In the genomic region with DNA sequence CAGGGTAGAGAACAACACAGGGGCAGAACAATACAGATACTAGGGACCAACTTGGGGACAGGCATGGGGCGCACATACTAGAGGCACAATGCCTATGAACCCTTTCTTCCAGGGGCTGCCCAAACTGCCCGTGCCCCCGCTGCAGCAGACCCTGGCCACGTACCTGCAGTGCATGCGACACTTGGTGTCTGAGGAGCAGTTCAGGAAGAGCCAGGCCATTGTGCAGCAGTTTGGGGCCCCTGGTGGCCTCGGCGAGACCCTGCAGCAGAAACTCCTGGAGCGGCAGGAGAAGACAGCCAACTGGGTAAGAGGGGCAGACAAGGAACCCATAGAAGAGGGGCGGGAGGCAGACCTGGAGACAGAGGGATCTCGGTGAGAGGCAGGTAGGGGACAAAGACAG, we compare ENCODE assay signal across 1 cellular context.
TF ChIP-seq lines count a peak whose summit lies in the region.

No MANE protein-coding gene starts in this region.

TF ChIP-seq in WTC11, 78 proteins besides CTCF, POLR2A, EP300 and RAD21 (continued from another document):
- TF ChIP-seq, protein P1, sequence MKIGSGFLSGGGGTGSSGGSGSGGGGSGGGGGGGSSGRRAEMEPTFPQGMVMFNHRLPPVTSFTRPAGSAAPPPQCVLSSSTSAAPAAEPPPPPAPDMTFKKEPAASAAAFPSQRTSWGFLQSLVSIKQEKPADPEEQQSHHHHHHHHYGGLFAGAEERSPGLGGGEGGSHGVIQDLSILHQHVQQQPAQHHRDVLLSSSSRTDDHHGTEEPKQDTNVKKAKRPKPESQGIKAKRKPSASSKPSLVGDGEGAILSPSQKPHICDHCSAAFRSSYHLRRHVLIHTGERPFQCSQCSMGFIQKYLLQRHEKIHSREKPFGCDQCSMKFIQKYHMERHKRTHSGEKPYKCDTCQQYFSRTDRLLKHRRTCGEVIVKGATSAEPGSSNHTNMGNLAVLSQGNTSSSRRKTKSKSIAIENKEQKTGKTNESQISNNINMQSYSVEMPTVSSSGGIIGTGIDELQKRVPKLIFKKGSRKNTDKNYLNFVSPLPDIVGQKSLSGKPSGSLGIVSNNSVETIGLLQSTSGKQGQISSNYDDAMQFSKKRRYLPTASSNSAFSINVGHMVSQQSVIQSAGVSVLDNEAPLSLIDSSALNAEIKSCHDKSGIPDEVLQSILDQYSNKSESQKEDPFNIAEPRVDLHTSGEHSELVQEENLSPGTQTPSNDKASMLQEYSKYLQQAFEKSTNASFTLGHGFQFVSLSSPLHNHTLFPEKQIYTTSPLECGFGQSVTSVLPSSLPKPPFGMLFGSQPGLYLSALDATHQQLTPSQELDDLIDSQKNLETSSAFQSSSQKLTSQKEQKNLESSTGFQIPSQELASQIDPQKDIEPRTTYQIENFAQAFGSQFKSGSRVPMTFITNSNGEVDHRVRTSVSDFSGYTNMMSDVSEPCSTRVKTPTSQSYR (CRISPR knock-in tag; IDR thresholded peaks at IDR 0.05): no peak
- TF ChIP-seq, protein P2, sequence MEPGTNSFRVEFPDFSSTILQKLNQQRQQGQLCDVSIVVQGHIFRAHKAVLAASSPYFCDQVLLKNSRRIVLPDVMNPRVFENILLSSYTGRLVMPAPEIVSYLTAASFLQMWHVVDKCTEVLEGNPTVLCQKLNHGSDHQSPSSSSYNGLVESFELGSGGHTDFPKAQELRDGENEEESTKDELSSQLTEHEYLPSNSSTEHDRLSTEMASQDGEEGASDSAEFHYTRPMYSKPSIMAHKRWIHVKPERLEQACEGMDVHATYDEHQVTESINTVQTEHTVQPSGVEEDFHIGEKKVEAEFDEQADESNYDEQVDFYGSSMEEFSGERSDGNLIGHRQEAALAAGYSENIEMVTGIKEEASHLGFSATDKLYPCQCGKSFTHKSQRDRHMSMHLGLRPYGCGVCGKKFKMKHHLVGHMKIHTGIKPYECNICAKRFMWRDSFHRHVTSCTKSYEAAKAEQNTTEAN (CRISPR knock-in tag; IDR thresholded peaks at IDR 0.05): no peak
- TF ChIP-seq, protein P3, sequence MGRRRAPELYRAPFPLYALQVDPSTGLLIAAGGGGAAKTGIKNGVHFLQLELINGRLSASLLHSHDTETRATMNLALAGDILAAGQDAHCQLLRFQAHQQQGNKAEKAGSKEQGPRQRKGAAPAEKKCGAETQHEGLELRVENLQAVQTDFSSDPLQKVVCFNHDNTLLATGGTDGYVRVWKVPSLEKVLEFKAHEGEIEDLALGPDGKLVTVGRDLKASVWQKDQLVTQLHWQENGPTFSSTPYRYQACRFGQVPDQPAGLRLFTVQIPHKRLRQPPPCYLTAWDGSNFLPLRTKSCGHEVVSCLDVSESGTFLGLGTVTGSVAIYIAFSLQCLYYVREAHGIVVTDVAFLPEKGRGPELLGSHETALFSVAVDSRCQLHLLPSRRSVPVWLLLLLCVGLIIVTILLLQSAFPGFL (CRISPR knock-in tag; IDR thresholded peaks at IDR 0.05; ENCODE audit: borderline replicate concordance): no peak
- TF ChIP-seq, protein P4, sequence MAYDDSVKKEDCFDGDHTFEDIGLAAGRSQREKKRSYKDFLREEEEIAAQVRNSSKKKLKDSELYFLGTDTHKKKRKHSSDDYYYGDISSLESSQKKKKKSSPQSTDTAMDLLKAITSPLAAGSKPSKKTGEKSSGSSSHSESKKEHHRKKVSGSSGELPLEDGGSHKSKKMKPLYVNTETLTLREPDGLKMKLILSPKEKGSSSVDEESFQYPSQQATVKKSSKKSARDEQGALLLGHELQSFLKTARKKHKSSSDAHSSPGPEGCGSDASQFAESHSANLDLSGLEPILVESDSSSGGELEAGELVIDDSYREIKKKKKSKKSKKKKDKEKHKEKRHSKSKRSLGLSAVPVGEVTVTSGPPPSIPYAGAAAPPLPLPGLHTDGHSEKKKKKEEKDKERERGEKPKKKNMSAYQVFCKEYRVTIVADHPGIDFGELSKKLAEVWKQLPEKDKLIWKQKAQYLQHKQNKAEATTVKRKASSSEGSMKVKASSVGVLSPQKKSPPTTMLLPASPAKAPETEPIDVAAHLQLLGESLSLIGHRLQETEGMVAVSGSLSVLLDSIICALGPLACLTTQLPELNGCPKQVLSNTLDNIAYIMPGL (CRISPR knock-in tag; IDR thresholded peaks at IDR 0.05): no peak
